In genomic region chr6:46062312-46062711, GRCh38 we compare ENCODE assay signal across 15 cellular contexts. TPM values are rescaled to one million over a fixed set of nuclear protein-coding genes. Genes with fewer than 3 reads are reported as not detected.
DNase-seq lines count a peak whose midpoint lies in the region; ATAC-seq and TF ChIP-seq lines count a peak whose summit lies in the region.
"Had no signal": no experiment of that assay in that cellular context is flagged by ENCODE, and none has a peak within 500 bp of the region (broad histone marks: within the 10 kb centered on the region; RNA-seq: fewer than 3 reads in every experiment).

No MANE protein-coding gene starts in this region.

- DNase-seq in left ventricle myocardium superior (no peak), Right ventricle myocardium inferior (ENCODE audit: missing footprints) (no peak), amniotic epithelial cell (ENCODE audit: low read depth) (peak; percentile 16), kidney glomerular epithelial cell (lab: John Stamatoyannopoulos, UW) (peak; percentile 85), upper lobe of left lung (peak in 1 of 2 donors; percentile 36), testis (no peak)
- DNase-seq: activated CD4-positive, alpha-beta T cell treated with anti-CD3 and anti-CD28 coated beads, Interleukin-2, amount 10 ng/mL, durations not matched to agents 24 days and 14 days; activated T-cell treated with anti-CD3 and anti-CD28 coated beads, Interleukin-2, amount 50 U/mL, for 72 hours; DND-41; stimulated activated naive CD8-positive, alpha-beta T cell treated with anti-CD3 and anti-CD28 coated beads, Interleukin-15, Interleukin-2, amounts not matched to agents 100 U/mL and 50 U/mL, for 24 hours; T-cell had no signal

- 14 to 26% methylated on average over 2 of the region's 2 CpGs for WGBS in upper lobe of left lung, 2 donors
- WGBS in testis, 2 donors, result 40 to 48% methylated on average over 2 of the region's 2 CpGs

- intact Hi-C loops in left ventricle myocardium superior (cut with micrococcal nuclease) (no loop called here), Right ventricle myocardium inferior (cut with DNase I) (no loop called here), testis (cut with DNase I; ENCODE audit: low total_unique reads) (no loop called here)

- peaks cover 0 to 29% (median 5%) of the 10 kb centered on the region in 4 donors for H3K4me1 ChIP-seq in upper lobe of left lung
- no peaks in the 10 kb centered on the region for H3K4me1 ChIP-seq in testis
- H3K4me1 ChIP-seq: ascending aorta had no signal

- TF ChIP-seq POLR2A in upper lobe of left lung (IDR thresholded peaks at IDR 0.05) (no peak), testis (IDR thresholded peaks at IDR 0.05) (no peak)

- H3K27ac ChIP-seq in upper lobe of left lung (peak overlapping the region; percentile 23 to 48 (median 39)), testis (no peak overlapping the region)
- H3K27ac ChIP-seq: ascending aorta had no signal

- ATAC-seq in left ventricle myocardium superior (peak; percentile 30), Right ventricle myocardium inferior (no peak), upper lobe of left lung (ENCODE audit: low FRiP score in 2 of 2) (peak; percentile 65 to 87), GM21786 (IDR thresholded peaks at IDR 0.05; ENCODE audit: unreplicated experiment) (no peak), HG03469 (IDR thresholded peaks at IDR 0.05; ENCODE audit: unreplicated experiment) (no peak)
- ATAC-seq: activated T-cell treated with anti-CD3 and anti-CD28 coated beads, Interleukin-2, amount 50 U/mL, for 72 hours; stimulated activated naive CD8-positive, alpha-beta T cell treated with anti-CD3 and anti-CD28 coated beads, Interleukin-15, Interleukin-2, amounts not matched to agents 100 U/mL and 50 U/mL, for 24 hours; T-cell had no signal

- H3K4me3 ChIP-seq in upper lobe of left lung (no peak overlapping the region), testis (no peak overlapping the region)
- H3K4me3 ChIP-seq: ascending aorta had no signal

- H3K27me3 ChIP-seq in upper lobe of left lung (no peaks in the 10 kb centered on the region), testis (no peaks in the 10 kb centered on the region)
- H3K27me3 ChIP-seq: ascending aorta had no signal

- TF ChIP-seq CTCF in upper lobe of left lung (IDR thresholded peaks at IDR 0.05) (no peak), testis (IDR thresholded peaks at IDR 0.05) (no peak)

- no peaks in the 10 kb centered on the region for H3K36me3 ChIP-seq in upper lobe of left lung
- H3K36me3 ChIP-seq in testis (ENCODE audit: low read depth, missing control alignments), result no peaks in the 10 kb centered on the region
- H3K36me3 ChIP-seq: ascending aorta had no signal

- peak in 2 of 4 donors; percentile 1 to 54 for TF ChIP-seq EP300 in upper lobe of left lung (IDR thresholded peaks at IDR 0.05)

- no peaks in the 10 kb centered on the region for H3K9me3 ChIP-seq in upper lobe of left lung
- no peaks in the 10 kb centered on the region for H3K9me3 ChIP-seq in testis

RNA-seq across cellular contexts. Expression of gene CLIC5, which starts 46.7 kb away (rescaled TPM):
- total RNA-seq in left ventricle myocardium superior, result 272 TPM
- total RNA-seq in Right ventricle myocardium inferior, result 312 TPM
- total RNA-seq in upper lobe of left lung, result 100 to 1,000 TPM; 110 to 197 (median 138) TPM
- 1 to 10 TPM; 2.7 to 4.8 TPM for total RNA-seq in testis
- 17.1 TPM for polyA plus RNA-seq in testis (ENCODE audit: insufficient read depth, low read depth, low replicate concordance)
- polyA plus RNA-seq: endothelial cell of umbilical vein had no signal

Comparison
In these comparisons a context has a peak if more than half of its experiments do, and no peak if none do; other contexts are left out.
1. ATAC-seq: peak in left ventricle myocardium superior (single experiment) and upper lobe of left lung (2 of 2); none in Right ventricle myocardium inferior (single experiment), GM21786 (single experiment) and HG03469 (single experiment).
2. DNase-seq: peak in amniotic epithelial cell (single experiment) and kidney glomerular epithelial cell (single experiment); none in left ventricle myocardium superior (single experiment), Right ventricle myocardium inferior (single experiment) and testis (single experiment).
3. H3K27ac ChIP-seq: peak in upper lobe of left lung (4 of 4); none in testis (0 of 2).
4. RNA of gene CLIC5, which starts 46.7 kb away (total RNA-seq): 312 TPM in Right ventricle myocardium inferior (single experiment), 272 TPM in left ventricle myocardium superior (single experiment) and 110 to 197 TPM in upper lobe of left lung; 2.7 to 4.8 TPM in testis; every median in the first group is over 10 times any median in the second.